In genomic region chr3:47408839-47409229, GRCh38 we compare ENCODE assay signal across 14 cellular contexts. TPM values are rescaled to one million over a fixed set of nuclear protein-coding genes. Genes with fewer than 3 reads are reported as not detected.
A peak's percentile ranks its signal among the peaks of the same experiment; 100 is the strongest.
DNase-seq lines count a peak whose midpoint lies in the region; ATAC-seq, FAIRE-seq and TF ChIP-seq lines count a peak whose summit lies in the region.
"Had no signal": no experiment of that assay in that cellular context is flagged by ENCODE, and none has a peak within 500 bp of the region (broad histone marks: within the 10 kb centered on the region; RNA-seq: fewer than 3 reads in every experiment).

No MANE protein-coding gene starts in this region.

- peaks cover 7% of the 10 kb centered on the region for H3K9me1 ChIP-seq in K562 (ENCODE audit: control insufficient read depth, insufficient read depth, low read length)

- no peaks in the 10 kb centered on the region for H3K27me3 Mint-ChIP-seq in endodermal cell (ENCODE audit: insufficient read depth)
- H3K27me3 Mint-ChIP-seq: CD4-positive, CD25-positive, alpha-beta regulatory T cell had no signal

- WGBS in K562 (ENCODE audit: insufficient coverage, low coverage, missing lambda C conversion rate) = 91% methylated on average over 15 of the region's 15 CpGs
- WGBS in HepG2 (ENCODE audit: low lambda C conversion rate) = 98% methylated on average over 8 of the region's 15 CpGs
- 96% methylated on average over 12 to 15 of the region's 15 CpGs for WGBS in endodermal cell (ENCODE audit: insufficient coverage in 1 of 2, insufficient read length in 1 of 2), 2 experiments
- 90 to 95% methylated on average over 8 to 14 of the region's 15 CpGs for WGBS in lower leg skin, 2 donors

- no peaks in the 10 kb centered on the region for H3K27me3 ChIP-seq in K562 (ENCODE audit: control insufficient read depth in 2 of 2, insufficient read depth in 2 of 2, low read length in 2 of 2)
- H3K27me3 ChIP-seq in HepG2 (ENCODE audit: control insufficient read depth in 1 of 2, insufficient read depth in 2 of 2, low read length in 2 of 2) = no peaks in the 10 kb centered on the region
- no peaks in the 10 kb centered on the region for H3K27me3 ChIP-seq in endodermal cell (ENCODE audit: control insufficient read depth, insufficient read depth, low read length, poor library complexity, severe bottlenecking)
- H3K27me3 ChIP-seq in dorsolateral prefrontal cortex = no peaks in the 10 kb centered on the region
- H3K27me3 ChIP-seq: BLaER1 treated with 17β-estradiol and CSF1 and Interleukin-3, amounts not matched to agents 10 nM and 100 nM had no signal

- TSS peak; percentile 36 for BruUV-seq in OCI-LY7 (replicated peaks; lab: Mats Ljungman, UMichigan)
- BruUV-seq in K562 (replicated peaks; lab: Mats Ljungman, UMichigan) = TSS peak; percentile 29
- BruUV-seq in HepG2 (replicated peaks; lab: Mats Ljungman, UMichigan) = TSS peak; percentile 35

- DNase-seq in D341Med (ENCODE audit: low spot score) (peak; percentile 24), OCI-LY7 (ENCODE audit: low spot score) (no peak), K562 (ENCODE audit: extremely low read depth in 1 of 4, low spot score in 3 of 4) (no peak), HepG2 (ENCODE audit: low spot score) (no peak), endodermal cell (no peak), dorsolateral prefrontal cortex (no peak), lower leg skin (ENCODE audit: low spot score in 2 of 2) (no peak)
- DNase-seq: ACHN; CD4-positive, CD25-positive, alpha-beta regulatory T cell; DMS 273 treated with DMSO at 0.1 percent for 48 hours; GM23248; H9 had no signal

- no peaks in the 10 kb centered on the region for H3K4me1 Mint-ChIP-seq in endodermal cell
- H3K4me1 Mint-ChIP-seq: H9 had no signal

- H3K9me3 ChIP-seq in OCI-LY7 (ENCODE audit: low read length) = no peaks in the 10 kb centered on the region
- no peaks in the 10 kb centered on the region for H3K9me3 ChIP-seq in K562 (replicated peaks; ENCODE audit: control insufficient read depth, insufficient read depth, low read depth, low read length)
- no peaks in the 10 kb centered on the region for H3K9me3 ChIP-seq in HepG2 (ENCODE audit: low read length)
- no peaks in the 10 kb centered on the region for H3K9me3 ChIP-seq in endodermal cell (ENCODE audit: control insufficient read depth, low read length)
- H3K9me3 ChIP-seq: BLaER1 treated with 17β-estradiol and CSF1 and Interleukin-3, amounts not matched to agents 10 nM and 100 nM had no signal

- TF ChIP-seq EP300 in K562 (IDR thresholded peaks at IDR 0.05; ENCODE audit: low read length) (no peak), HepG2 (IDR thresholded peaks at IDR 0.05; ENCODE audit: low read depth in 2 of 2, low read length in 2 of 2) (no peak), HepG2 (CRISPR knock-in tag; IDR thresholded peaks at IDR 0.05; ENCODE audit: borderline replicate concordance) (no peak)

- FAIRE-seq in K562 (lab: Jason Lieb, UNC) (no peak), HepG2 (lab: Jason Lieb, UNC) (no peak)
- FAIRE-seq: GM12891 had no signal

- POLR2A ChIA-PET in OCI-LY7 (lab: Charles Lee) = no interaction called here
- POLR2A ChIA-PET in K562 (lab: Yijun Ruan, JAX) = interaction anchor here (0.6 to 1.4 kb wide), 7 partner anchors 9 to 486 kb away, joined by 3 to 7 read pairs (median 4); no protein-coding TSS in a partner anchor
- POLR2A ChIA-PET in HepG2 (lab: Yijun Ruan, JAX) = interaction anchor here (1.1 kb wide), 1 partner anchor 28 kb away, joined by 4 read pairs; the partner anchor contains the start of gene PTPN23

- in situ Hi-C loops in K562 (cut with MboI) (no loop called here), HepG2 (cut with HindIII; ENCODE audit: extremely low pct_ligation_motif_present, low pct_unique_long_range_greater_than_20kb) (no loop called here)

- H3K9ac ChIP-seq in K562 (ENCODE audit: insufficient read depth in 1 of 2, low read depth in 2 of 2, low read length in 2 of 2) = peak overlapping the region in 1 of 2 experiments; percentile 50; a peak in 1 of 4 replicates
- no peak overlapping the region for H3K9ac ChIP-seq in HepG2 (ENCODE audit: insufficient read depth, low read depth, low read length)
- H3K9ac ChIP-seq in endodermal cell (ENCODE audit: extremely low read depth, low read length, poor library complexity, severe bottlenecking) = no peak overlapping the region
- H3K9ac ChIP-seq: BLaER1 treated with 17β-estradiol and CSF1 and Interleukin-3, amounts not matched to agents 10 nM and 100 nM; GM23248 had no signal

- no peaks in the 10 kb centered on the region for H3K9me3 Mint-ChIP-seq in endodermal cell
- H3K9me3 Mint-ChIP-seq: CD4-positive, CD25-positive, alpha-beta regulatory T cell; H9 had no signal

- H3K4me2 ChIP-seq in OCI-LY7 (ENCODE audit: low read length) (no peak overlapping the region), K562 (ENCODE audit: insufficient read depth, low read length) (no peak overlapping the region), HepG2 (ENCODE audit: low read depth, low read length) (no peak overlapping the region)
- H3K4me2 ChIP-seq: BLaER1 treated with 17β-estradiol and CSF1 and Interleukin-3, amounts not matched to agents 10 nM and 100 nM had no signal

- H3K27ac Mint-ChIP-seq in endodermal cell = no peak overlapping the region
- H3K27ac Mint-ChIP-seq: H9 had no signal

- no peak overlapping the region for H3K4me3 Mint-ChIP-seq in endodermal cell
- H3K4me3 Mint-ChIP-seq: CD4-positive, CD25-positive, alpha-beta regulatory T cell; H9 had no signal

- ATAC-seq in K562 (no peak), HepG2 (no peak)

- H3K36me3 ChIP-seq in OCI-LY7 (ENCODE audit: insufficient read depth, low read length) (peaks cover 66% of the 10 kb centered on the region), K562 (ENCODE audit: control insufficient read depth, insufficient read depth, low read length) (peaks cover 85% of the 10 kb centered on the region; the same call in 2 of the 3 replicates), HepG2 (replicated peaks in 1 of 2; ENCODE audit: control insufficient read depth in 1 of 2, insufficient read depth in 2 of 2, low read length in 2 of 2) (peaks cover 46 to 69% of the 10 kb centered on the region in 2 experiments), endodermal cell (ENCODE audit: control insufficient read depth, insufficient read depth, low read length) (peaks cover 49% of the 10 kb centered on the region)

- no peaks in the 10 kb centered on the region for H3K9me2 ChIP-seq in OCI-LY7 (ENCODE audit: insufficient read depth, low read length)

- no peak for TF ChIP-seq CTCF in OCI-LY7 (conservative IDR thresholded peaks at IDR 0.05; ENCODE audit: low read length)
- no peak for TF ChIP-seq CTCF in K562 (IDR thresholded peaks at IDR 0.05 in 2 of 3, conservative IDR thresholded peaks at IDR 0.05 in 1 of 3; ENCODE audit: insufficient read depth in 2 of 3, low read depth in 1 of 3, low read length in 3 of 3)
- no peak for TF ChIP-seq CTCF in HepG2 (CRISPR knock-in tag; IDR thresholded peaks at IDR 0.05)
- TF ChIP-seq CTCF in endodermal cell (conservative IDR thresholded peaks at IDR 0.05) = no peak
- TF ChIP-seq CTCF in dorsolateral prefrontal cortex (IDR thresholded peaks at IDR 0.05 in 54 of 56, conservative IDR thresholded peaks at IDR 0.05 in 2 of 56; ENCODE audit: low read depth in 1 of 56, partially characterized antibody in 56 of 56) = no peak
- TF ChIP-seq CTCF in lower leg skin (IDR thresholded peaks at IDR 0.05) = no peak

- H2AFZ ChIP-seq in OCI-LY7 (ENCODE audit: low read length) (no peak overlapping the region), K562 (ENCODE audit: low read depth, low read length) (no peak overlapping the region), HepG2 (ENCODE audit: low read length) (no peak overlapping the region)
- H2AFZ ChIP-seq: GM23248 had no signal

- H3K79me2 ChIP-seq in OCI-LY7 (ENCODE audit: insufficient read depth, low read depth, low read length) = no peaks in the 10 kb centered on the region
- peaks cover 11% of the 10 kb centered on the region; the same call in 2 of the 3 replicates for H3K79me2 ChIP-seq in K562 (ENCODE audit: control insufficient read depth, insufficient read depth, low read length)
- no peaks in the 10 kb centered on the region for H3K79me2 ChIP-seq in HepG2 (ENCODE audit: insufficient read depth, low read length)

- intact Hi-C loops in OCI-LY7 (cut with micrococcal nuclease; ENCODE audit: unreplicated experiment) = no loop called here
- intact Hi-C loops in K562 (cut with micrococcal nuclease) = no loop called here
- intact Hi-C loops in HepG2 (cut with micrococcal nuclease; ENCODE audit: unreplicated experiment) = no loop called here
- intact Hi-C loops in dorsolateral prefrontal cortex (cut with DNase I) = no loop called here
- intact Hi-C loops in lower leg skin (cut with DNase I; ENCODE audit: low total_unique reads) = no loop called here

- H4K20me1 ChIP-seq in OCI-LY7 (ENCODE audit: insufficient read depth, low read length) (no peaks in the 10 kb centered on the region), K562 (replicated peaks; ENCODE audit: control insufficient read depth, insufficient read depth, low read length) (peaks cover 7% of the 10 kb centered on the region; the same call in 1 of the 2 replicates), HepG2 (ENCODE audit: insufficient read depth, low read length) (peaks cover 6% of the 10 kb centered on the region)

- H3K27ac ChIP-seq in OCI-LY7 (ENCODE audit: low read depth, low read length, poor library complexity, severe bottlenecking) = no peak overlapping the region
- H3K27ac ChIP-seq in K562 (ENCODE audit: extremely low read depth, low read depth, low read length) = no peak overlapping the region
- H3K27ac ChIP-seq in HepG2 (ENCODE audit: extremely low read length, insufficient read depth, low read length) = no peak overlapping the region
- H3K27ac ChIP-seq in endodermal cell (ENCODE audit: low read depth, low read length) = no peak overlapping the region
- H3K27ac ChIP-seq in dorsolateral prefrontal cortex = no peak overlapping the region
- H3K27ac ChIP-seq: BLaER1 treated with 17β-estradiol and CSF1 and Interleukin-3, amounts not matched to agents 10 nM and 100 nM; GM23248 had no signal

- TF ChIP-seq RAD21 in K562 (CRISPR knock-in tag; conservative IDR thresholded peaks at IDR 0.05 in 1 of 2, IDR thresholded peaks at IDR 0.05 in 1 of 2) = no peak
- TF ChIP-seq RAD21 in HepG2 (CRISPR knock-in tag; IDR thresholded peaks at IDR 0.05) = no peak

- H3K4me1 ChIP-seq in OCI-LY7 (ENCODE audit: insufficient read depth, low read length, poor library complexity, severe bottlenecking) = no peaks in the 10 kb centered on the region
- H3K4me1 ChIP-seq in K562 (replicated peaks in 1 of 2; ENCODE audit: control insufficient read depth in 2 of 2, insufficient read depth in 2 of 2, low read length in 2 of 2) = peaks cover 28 to 72% of the 10 kb centered on the region in 2 experiments
- peaks cover 13% of the 10 kb centered on the region for H3K4me1 ChIP-seq in HepG2 (ENCODE audit: insufficient read depth, low read length)
- H3K4me1 ChIP-seq in endodermal cell (ENCODE audit: control insufficient read depth, insufficient read depth, low read length) = peaks cover 6% of the 10 kb centered on the region

- H3K4me3 ChIP-seq in OCI-LY7 (ENCODE audit: low read depth, low read length, poor library complexity, severe bottlenecking) (no peak overlapping the region), K562 (no peak overlapping the region), HepG2 (replicated peaks in 1 of 3; ENCODE audit: insufficient read depth in 1 of 3, low read depth in 2 of 3, low read length in 3 of 3) (no peak overlapping the region), endodermal cell (ENCODE audit: low read length) (no peak overlapping the region), dorsolateral prefrontal cortex (no peak overlapping the region), lower leg skin (ENCODE audit: low read depth, poor library complexity, severe bottlenecking) (no peak overlapping the region)
- H3K4me3 ChIP-seq: BLaER1 treated with 17β-estradiol and CSF1 and Interleukin-3, amounts not matched to agents 10 nM and 100 nM; GM23248 had no signal

- TF ChIP-seq POLR2A in K562 (conservative IDR thresholded peaks at IDR 0.05) = no peak
- no peak for TF ChIP-seq POLR2A in HepG2 (IDR thresholded peaks at IDR 0.05; ENCODE audit: insufficient read depth in 1 of 2, low read depth in 2 of 2, low read length in 2 of 2)
- no peak for TF ChIP-seq POLR2A in lower leg skin (IDR thresholded peaks at IDR 0.05)

- H3K36me3 Mint-ChIP-seq in endodermal cell (ENCODE audit: low read depth) = peaks cover 34% of the 10 kb centered on the region

- CTCF ChIA-PET in OCI-LY7 (lab: Charles Lee; ENCODE audit: unreplicated experiment) = no interaction called here
- CTCF ChIA-PET in K562 (lab: Yijun Ruan, JAX; ENCODE audit: low intra/inter-chr PET ratio) = no interaction called here
- CTCF ChIA-PET in HepG2 (lab: Yijun Ruan, JAX; ENCODE audit: low intra/inter-chr PET ratio, low total read pairs) = no interaction called here

RNA-seq across cellular contexts. Expression of gene PTPN23, which starts 28.0 kb away (rescaled TPM):
- 13.6 and 15.5 TPM in 2 replicates for total RNA-seq in OCI-LY7 (2014; rRNA removed; shearing (Covaris generic))
- total RNA-seq in OCI-LY7 (2022) (40.0 and 41.1 TPM in 2 replicates), K562 (2014; rRNA removed) (7.2 and 10.1 TPM in 2 replicates), K562 (2014; rRNA removed; fragmentation: Illumina TruSeq; extraction: Trizol) (5.2 and 6.3 TPM in 2 replicates), K562 (2015; rRNA removed; fragmentation: Illumina TruSeq; extraction: Trizol) (7.3 and 8.7 TPM in 2 replicates), K562 (2021) (51.4 and 58.7 TPM in 2 replicates), HepG2 (2016; rRNA removed; fragmentation: Illumina TruSeq; extraction: Trizol) (3.7 and 13.2 TPM in 2 replicates), endodermal cell (10 to 100 TPM; 44.2 to 54.1 TPM), dorsolateral prefrontal cortex (10 to 100 TPM; 40.8 to 75.9 (median 53.6) TPM), lower leg skin (10 to 100 TPM; 34.3 to 49.6 (median 37.8) TPM)
- 45.6 and 123 TPM in 2 replicates for total RNA-seq in K562 (2011; cell fraction: chromatin; rRNA removed; ENCODE audit: low replicate concordance)
- total RNA-seq in K562 (2011; cell fraction: nucleolus; rRNA removed) = 60.9 and 70.8 TPM in 2 replicates
- total RNA-seq in K562 (2011; cell fraction: nucleoplasm; rRNA removed) = 45.3 and 53.0 TPM in 2 replicates
- polyA plus RNA-seq in K562 (2011; rRNA removed) (1.7 and 4.6 TPM in 2 replicates), K562 (2014; fragmentation: Illumina TruSeq; extraction: Trizol) (14.1 and 24.0 TPM in 2 replicates), K562 (2014; fragmentation: Nextera tagmentation; extraction: Ambion mirVana) (under 1 TPM; 0.41 to 0.93 TPM), K562 (2014; rRNA removed) (11.4 and 20.2 TPM in 2 replicates), HepG2 (2011; rRNA removed) (2.3 and 3.2 TPM in 2 replicates)
- polyA plus RNA-seq in K562 (2011; cell fraction: cytosol; rRNA removed) = 1.2 and 1.9 TPM in 2 replicates
- 25.3 and 29.3 TPM in 2 replicates for polyA plus RNA-seq in K562 (2011; cell fraction: nucleus; rRNA removed)
- 29.0 and 50.5 TPM in 2 replicates for polyA plus RNA-seq in K562 (2012)
- polyA minus RNA-seq in K562 (2011; rRNA and poly(A)+ RNA removed) = 5.0 and 9.1 TPM in 2 replicates
- 16.0 and 22.8 TPM in 2 replicates for polyA minus RNA-seq in K562 (2011; cell fraction: cytosol; rRNA and poly(A)+ RNA removed)
- 21.3 and 29.9 TPM in 2 replicates for polyA minus RNA-seq in K562 (2011; cell fraction: nucleus; rRNA and poly(A)+ RNA removed)
- total RNA-seq in HepG2 (2016; cell fraction: cytosol; rRNA removed; fragmentation: Illumina TruSeq; extraction: Trizol; ENCODE audit: low read depth) = 1.3 and 3.2 TPM in 2 replicates
- 4.7 and 9.4 TPM in 2 replicates for total RNA-seq in HepG2 (2016; cell fraction: insoluble cytoplasmic fraction; rRNA removed; fragmentation: Illumina TruSeq; extraction: Trizol)
- 3.7 and 4.3 TPM in 2 replicates for total RNA-seq in HepG2 (2016; cell fraction: membrane; rRNA removed; fragmentation: Illumina TruSeq; extraction: Trizol)
- total RNA-seq in HepG2 (2016; cell fraction: nucleus; rRNA removed; fragmentation: Illumina TruSeq; extraction: Trizol) = 12.0 and 16.8 TPM in 2 replicates
- polyA plus RNA-seq in HepG2 (2011; cell fraction: cytosol; rRNA removed) = 0.62 and 0.71 TPM in 2 replicates
- 24.4 and 28.9 TPM in 2 replicates for polyA plus RNA-seq in HepG2 (2011; cell fraction: nucleus; rRNA removed)
- polyA plus RNA-seq in HepG2 (2012) = 13.7 and 19.4 TPM in 2 replicates
- polyA plus RNA-seq in HepG2 (2016; cell fraction: cytosol; fragmentation: Illumina TruSeq; extraction: Trizol; ENCODE audit: low read depth) = 1.3 and 1.5 TPM in 2 replicates
- polyA plus RNA-seq in HepG2 (2016; cell fraction: insoluble cytoplasmic fraction; fragmentation: Illumina TruSeq; extraction: Trizol; ENCODE audit: low read depth) = 6.7 and 10.8 TPM in 2 replicates
- polyA plus RNA-seq in HepG2 (2016; cell fraction: membrane; fragmentation: Illumina TruSeq; extraction: Trizol; ENCODE audit: low read depth) = 2.6 and 3.1 TPM in 2 replicates
- polyA plus RNA-seq in HepG2 (2016; cell fraction: nucleus; fragmentation: Illumina TruSeq; extraction: Trizol; ENCODE audit: insufficient read depth, low read depth) = 27.3 and 29.1 TPM in 2 replicates
- polyA minus RNA-seq in HepG2 (2011; rRNA and poly(A)+ RNA removed; ENCODE audit: low replicate concordance) = 14.1 and 14.5 TPM in 2 replicates
- polyA minus RNA-seq in HepG2 (2011; cell fraction: cytosol; rRNA and poly(A)+ RNA removed) = 8.0 and 8.9 TPM in 2 replicates
- 18.3 and 19.1 TPM in 2 replicates for polyA minus RNA-seq in HepG2 (2011; cell fraction: nucleus; rRNA and poly(A)+ RNA removed)
- polyA plus RNA-seq in endodermal cell (2013, experiment 1 of 2) = 40.5 TPM
- polyA plus RNA-seq in endodermal cell (2013, experiment 2 of 2) = 32.4 TPM
